In the genomic region with DNA sequence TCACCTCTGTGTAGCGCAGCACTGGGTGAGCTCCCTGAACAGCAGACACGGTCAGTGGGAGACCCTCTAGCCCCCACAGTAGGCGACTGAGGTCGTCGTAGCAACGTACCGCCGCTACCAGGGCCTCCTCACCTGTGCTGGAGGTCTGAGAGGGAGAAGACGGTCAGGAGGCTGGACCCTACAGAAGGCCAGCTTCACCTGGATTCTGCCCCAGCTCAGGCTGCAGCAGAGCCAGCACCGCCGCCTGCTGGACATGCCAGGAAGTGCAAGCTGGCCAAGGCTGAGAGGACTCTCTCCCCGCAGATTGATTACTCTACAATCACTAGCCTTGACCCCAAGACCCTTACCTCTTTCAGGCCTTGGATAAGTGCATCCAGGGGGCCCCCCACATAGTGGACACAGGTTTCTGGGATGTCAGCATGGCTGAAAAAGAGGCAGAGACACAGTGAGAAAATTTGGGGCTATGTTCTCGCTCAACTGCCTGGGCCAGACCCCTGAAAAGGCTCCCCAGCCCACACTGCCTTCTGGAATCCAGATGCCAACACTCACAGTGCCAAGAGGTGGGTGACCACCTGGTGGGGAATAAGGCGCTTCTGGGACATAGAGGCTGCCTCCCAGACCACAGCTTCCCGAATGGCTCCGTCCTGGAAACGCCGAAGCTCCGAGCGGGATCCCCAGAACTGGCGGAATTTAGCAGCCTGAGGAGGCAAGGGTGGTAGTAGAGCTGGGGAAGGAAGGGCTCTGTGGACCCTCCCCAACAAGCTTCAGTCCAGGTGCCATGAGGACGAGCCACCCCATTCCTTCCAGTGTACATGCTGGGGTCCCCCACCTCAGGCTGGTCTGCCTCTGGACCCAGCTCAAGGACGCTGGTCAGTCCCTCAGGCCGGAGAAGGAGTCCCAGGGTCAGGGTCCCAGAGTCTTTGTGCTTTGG, we compare ENCODE assay signal across 8 cellular contexts. TPM values are rescaled to one million over a fixed set of nuclear protein-coding genes. Genes with fewer than 3 reads are reported as not detected.
DNase-seq lines count a peak whose midpoint lies in the region; FAIRE-seq and TF ChIP-seq lines count a peak whose summit lies in the region.

No MANE protein-coding gene starts in this region.

- H3K4me3 ChIP-seq in fibroblast of lung (replicated peaks in 1 of 4; ENCODE audit: control extremely low read depth in 1 of 4, insufficient read depth in 1 of 4, low read depth in 3 of 4, low read length in 4 of 4) (no peak overlapping the region), osteoblast (ENCODE audit: insufficient read depth, low read length) (no peak overlapping the region)

- H2AFZ ChIP-seq in fibroblast of lung (ENCODE audit: low read length) (no peak overlapping the region), osteoblast (ENCODE audit: low read length) (no peak overlapping the region)

- no peaks in the 10 kb centered on the region for H3K9me3 ChIP-seq in fibroblast of lung (ENCODE audit: control insufficient read depth, insufficient read depth, low read depth, low read length)
- no peaks in the 10 kb centered on the region for H3K9me3 ChIP-seq in osteoblast (ENCODE audit: low read depth, low read length)

- no peak overlapping the region for H3K27ac ChIP-seq in fibroblast of lung (ENCODE audit: insufficient read depth, low read length)
- no peak overlapping the region for H3K27ac ChIP-seq in osteoblast (ENCODE audit: low read depth, low read length)

- H3K27me3 ChIP-seq in fibroblast of lung (ENCODE audit: control insufficient read depth, insufficient read depth, low read length): no peaks in the 10 kb centered on the region
- no peaks in the 10 kb centered on the region for H3K27me3 ChIP-seq in osteoblast (ENCODE audit: insufficient read depth, low read length)

- DNase-seq in NK-92 treated with Interleukin-12 subunit alpha and Interleukin-12 subunit beta, amount 100 ng/mL, for 24 hours (lab: John Stamatoyannopoulos, UW): peak; percentile 11
- DNase-seq in NK-92 (lab: John Stamatoyannopoulos, UW; ENCODE audit: unreplicated experiment): no peak
- DNase-seq in NCI-H69 (lab: John Stamatoyannopoulos, UW): peak; percentile 45
- DNase-seq in activated T-cell treated with anti-CD3 and anti-CD28 coated beads, Interleukin-2, amount 50 U/mL, for 1 hour: peak; percentile 84
- DNase-seq in fibroblast of lung (ENCODE audit: low read depth in 2 of 2): peak in 1 of 2 donors; percentile 36
- DNase-seq in osteoblast (ENCODE audit: insufficient read length, low spot score, missing footprints): peak; percentile 94
- DNase-seq in urothelium cell line (ENCODE audit: low spot score): peak; percentile 81
- DNase-seq in pons (ENCODE audit: low spot score): no peak

- H3K4me1 ChIP-seq in fibroblast of lung (ENCODE audit: control insufficient read depth, extremely low read depth, insufficient read depth, low read length) (no peaks in the 10 kb centered on the region), osteoblast (ENCODE audit: insufficient read depth, low read length) (peaks cover 2% of the 10 kb centered on the region)

- peak; percentile 27 for FAIRE-seq in urothelium cell line (lab: Jason Lieb, UNC)

- peaks cover 2% of the 10 kb centered on the region for H3K79me2 ChIP-seq in fibroblast of lung (ENCODE audit: control insufficient read depth, insufficient read depth, low read length)
- H3K79me2 ChIP-seq in osteoblast (ENCODE audit: insufficient read depth, low read length): peaks cover 10% of the 10 kb centered on the region

- H3K36me3 ChIP-seq in fibroblast of lung (ENCODE audit: control insufficient read depth, insufficient read depth, low read length): peaks cover 69% of the 10 kb centered on the region
- H3K36me3 ChIP-seq in osteoblast (ENCODE audit: insufficient read depth, low read length): peaks cover 93% of the 10 kb centered on the region

- no peak overlapping the region for H3K9ac ChIP-seq in fibroblast of lung (ENCODE audit: insufficient read depth, low read length)

- H4K20me1 ChIP-seq in fibroblast of lung (ENCODE audit: control insufficient read depth, extremely low read depth, insufficient read depth, low read length) (no peaks in the 10 kb centered on the region), osteoblast (ENCODE audit: insufficient read depth, low read length) (peaks cover 7% of the 10 kb centered on the region)

- TF ChIP-seq CTCF in fibroblast of lung (conservative IDR thresholded peaks at IDR 0.05 in 1 of 2, IDR thresholded peaks at IDR 0.05 in 1 of 2; ENCODE audit: low read depth in 1 of 2, low read length in 2 of 2) (peak; percentile 93 to 97), osteoblast (IDR thresholded peaks at IDR 0.05; ENCODE audit: extremely low read depth, low read depth, low read length) (peak; percentile 96)

- H3K4me2 ChIP-seq in fibroblast of lung (ENCODE audit: extremely low read depth, insufficient read depth, low read length) (no peak overlapping the region), osteoblast (ENCODE audit: insufficient read depth, low read length) (no peak overlapping the region)

RNA-seq across cellular contexts. Expression of gene NOL6, which starts 6.9 kb away (rescaled TPM):
- total RNA-seq in fibroblast of lung (13.4 and 15.2 TPM in 2 replicates), osteoblast (18.6 and 23.5 TPM in 2 replicates)
- polyA plus RNA-seq in fibroblast of lung: 24.4 and 34.2 TPM in 2 replicates
- polyA plus RNA-seq in fibroblast of lung (2012): 28.9 and 37.8 TPM in 2 replicates
- polyA minus RNA-seq in fibroblast of lung (ENCODE audit: low replicate concordance): 95.9 and 134 TPM in 2 replicates

RNA-seq across cellular contexts. Expression of gene AQP3, which starts 19.4 kb away (rescaled TPM):
- total RNA-seq in fibroblast of lung: 9.0 and 16.2 TPM in 2 replicates
- 3.2 and 4.4 TPM in 2 replicates for polyA plus RNA-seq in fibroblast of lung
- 4.4 and 5.9 TPM in 2 replicates for polyA plus RNA-seq in fibroblast of lung (2012)
- polyA minus RNA-seq in fibroblast of lung (ENCODE audit: low replicate concordance): 5.2 and 7.7 TPM in 2 replicates
- 0.72 and 0.88 TPM in 2 replicates for total RNA-seq in osteoblast

RNA-seq across cellular contexts. Expression of gene ANKRD18B, which starts 57.2 kb away (rescaled TPM):
- total RNA-seq in fibroblast of lung (under 0.01 and 0.17 TPM in 2 replicates), osteoblast (0.59 TPM in 1 of 2 replicates, not detected in the other)
- 0.82 and 0.85 TPM in 2 replicates for polyA plus RNA-seq in fibroblast of lung
- 0.68 and 0.75 TPM in 2 replicates for polyA plus RNA-seq in fibroblast of lung (2012)
- polyA minus RNA-seq in fibroblast of lung (ENCODE audit: low replicate concordance): not detected in 2 replicates

Comparison
In these comparisons a context has a peak if more than half of its experiments do, and no peak if none do; other contexts are left out.
1. DNase-seq: peak in NK-92 treated with Interleukin-12 subunit alpha and Interleukin-12 subunit beta, amount 100 ng/mL, for 24 hours (single experiment), NCI-H69 (single experiment), activated T-cell treated with anti-CD3 and anti-CD28 coated beads, Interleukin-2, amount 50 U/mL, for 1 hour (single experiment), osteoblast (single experiment) and urothelium cell line (single experiment); none in NK-92 (single experiment) and pons (single experiment).